In genomic region chr3:149736180-149737100, GRCh38 we compare ENCODE assay signal across 12 cellular contexts. TPM values are rescaled to one million over a fixed set of nuclear protein-coding genes. Genes with fewer than 3 reads are reported as not detected.
DNase-seq lines count a peak whose midpoint lies in the region; ATAC-seq and TF ChIP-seq lines count a peak whose summit lies in the region.
"Had no signal": no experiment of that assay in that cellular context is flagged by ENCODE, and none has a peak within 500 bp of the region (broad histone marks: within the 10 kb centered on the region; RNA-seq: fewer than 3 reads in every experiment).

No MANE protein-coding gene starts in this region.

- no peak for TF ChIP-seq CTCF in RWPE1 (conservative IDR thresholded peaks at IDR 0.05; ENCODE audit: low read depth)
- TF ChIP-seq CTCF in epithelial cell of proximal tubule (conservative IDR thresholded peaks at IDR 0.05; ENCODE audit: low read depth, low read length): no peak
- TF ChIP-seq CTCF in retinal pigment epithelial cell (conservative IDR thresholded peaks at IDR 0.05; ENCODE audit: low read depth, low read length): no peak

- no peak overlapping the region for H3K4me3 ChIP-seq in epithelial cell of proximal tubule (ENCODE audit: low read depth, low read length)
- no peak overlapping the region for H3K4me3 ChIP-seq in retinal pigment epithelial cell (ENCODE audit: low read length)
- H3K4me3 ChIP-seq: dorsolateral prefrontal cortex had no signal

- POLR2A ChIA-PET in RWPE1 (lab: Yijun Ruan, JAX; ENCODE audit: low non-redundant PET): no interaction called here

- no peak for ATAC-seq in GM18511 (IDR thresholded peaks at IDR 0.05; ENCODE audit: unreplicated experiment)
- ATAC-seq in HG03175 (IDR thresholded peaks at IDR 0.05; ENCODE audit: unreplicated experiment): no peak
- ATAC-seq: T-cell had no signal

- CTCF ChIA-PET in RWPE1 (lab: Yijun Ruan, JAX): interaction anchor here (0.6 to 1.0 kb wide), 4 partner anchors 11 to 735 kb away, joined by 4 to 5 read pairs (median 5); no protein-coding TSS in a partner anchor

- peak; percentile 42 for DNase-seq in GM03348 (ENCODE audit: low spot score)
- peak; percentile 42 for DNase-seq in RWPE1 (ENCODE audit: low spot score)
- DNase-seq in epithelial cell of proximal tubule (ENCODE audit: low read depth): peak; percentile 93
- DNase-seq in retinal pigment epithelial cell (ENCODE audit: low read depth): peak; percentile 86
- DNase-seq in epidermal melanocyte (ENCODE audit: insufficient read length, low spot score): no peak
- no peak for DNase-seq in stimulated activated CD4-positive, alpha-beta T cell treated with anti-CD3 and anti-CD28 coated beads, Interleukin-4, amount 100 ng/mL, for 4 hours
- DNase-seq: dorsolateral prefrontal cortex, NCI-H2171, T-cell had no signal

- H3K27ac ChIP-seq in RWPE1: no peak overlapping the region
- H3K27ac ChIP-seq: dorsolateral prefrontal cortex had no signal

RNA-seq across cellular contexts. Expression of gene COMMD2, which starts 15.8 kb away (rescaled TPM):
- 22.0 and 23.7 TPM in 2 replicates for total RNA-seq in epithelial cell of proximal tubule

RNA-seq across cellular contexts. Expression of gene ANKUB1, which starts 55.9 kb away (rescaled TPM):
- total RNA-seq in epithelial cell of proximal tubule: not detected in 2 replicates
- total RNA-seq: H1, T-cell had no signal

Comparison
In these comparisons a context has a peak if more than half of its experiments do, and no peak if none do; other contexts are left out.
1. DNase-seq: peak in GM03348 (single experiment), RWPE1 (single experiment), epithelial cell of proximal tubule (single experiment) and retinal pigment epithelial cell (single experiment); none in epidermal melanocyte (single experiment) and stimulated activated CD4-positive, alpha-beta T cell treated with anti-CD3 and anti-CD28 coated beads, Interleukin-4, amount 100 ng/mL, for 4 hours (0 of 2).